ENCODE assay signal across 1 cellular context in genomic region chr3:75816287-75816686, GRCh38. TPM values are rescaled to one million over a fixed set of nuclear protein-coding genes. Genes with fewer than 3 reads are reported as not detected.
"Had no signal": no experiment of that assay in that cellular context is flagged by ENCODE, and none has a peak within 500 bp of the region (broad histone marks: within the 10 kb centered on the region; RNA-seq: fewer than 3 reads in every experiment).

No MANE protein-coding gene starts in this region.

RNA-seq across cellular contexts. Expression of gene ZNF717, which starts 30.9 kb away (rescaled TPM):
- total RNA-seq: MCF 10A had no signal
